ENCODE assay signal across 12 cellular contexts in the genomic region with DNA sequence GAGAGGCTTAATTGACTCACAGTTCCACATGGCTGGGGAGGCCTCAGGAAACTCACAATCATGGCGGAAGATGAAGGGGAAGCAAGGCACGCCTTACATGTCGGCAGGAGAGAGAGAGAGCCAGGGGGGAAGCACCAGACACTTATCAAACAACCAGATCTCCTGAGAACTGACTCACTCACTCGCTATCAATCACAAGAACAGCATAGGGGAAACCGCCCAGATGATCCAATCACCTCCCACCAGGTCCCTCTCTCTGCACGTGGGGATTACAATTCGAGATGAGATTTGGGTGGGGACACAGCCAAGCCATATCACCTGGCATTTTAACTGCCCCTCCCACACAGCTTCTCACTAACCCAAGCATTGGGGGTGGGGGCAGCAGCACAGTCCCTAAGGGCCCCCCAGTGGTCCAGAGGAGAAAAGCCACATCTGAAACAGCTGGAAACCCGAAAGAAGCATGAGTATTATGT.
DNase-seq lines count a peak whose midpoint lies in the region; ATAC-seq and TF ChIP-seq lines count a peak whose summit lies in the region.
"Had no signal": no experiment of that assay in that cellular context is flagged by ENCODE, and none has a peak within 500 bp of the region (broad histone marks: within the 10 kb centered on the region; RNA-seq: fewer than 3 reads in every experiment).

No MANE protein-coding gene starts in this region.

- H3K36me3 Mint-ChIP-seq in chondrocyte (ENCODE audit: low read depth): no peaks in the 10 kb centered on the region
- no peaks in the 10 kb centered on the region for H3K36me3 Mint-ChIP-seq in stimulated activated effector memory CD8-positive, alpha-beta T cell treated with anti-CD3 and anti-CD28 coated beads, Interleukin-12 subunit alpha, Interleukin-12 subunit beta, amount 100 ng/mL, for 72 hours
- H3K36me3 Mint-ChIP-seq in CD8-positive, alpha-beta T cell: no peaks in the 10 kb centered on the region
- H3K36me3 Mint-ChIP-seq: naive B cell had no signal

- no peaks in the 10 kb centered on the region for H3K27me3 ChIP-seq in PC-9 (ENCODE audit: insufficient read depth, low read depth)
- H3K27me3 ChIP-seq in CD8-positive, alpha-beta T cell (ENCODE audit: insufficient read depth, low read length): no peaks in the 10 kb centered on the region
- no peaks in the 10 kb centered on the region for H3K27me3 ChIP-seq in lower lobe of right lung (ENCODE audit: low read depth)
- H3K27me3 ChIP-seq: ascending aorta had no signal

- no peak overlapping the region for H2AFZ ChIP-seq in PC-9

- peaks cover 17% of the 10 kb centered on the region for H3K27me3 Mint-ChIP-seq in chondrocyte (ENCODE audit: low read depth)
- H3K27me3 Mint-ChIP-seq in CD8-positive, alpha-beta T cell (ENCODE audit: low read depth): peaks cover 7% of the 10 kb centered on the region

- no peaks in the 10 kb centered on the region for H3K9me2 ChIP-seq in PC-9 (ENCODE audit: insufficient read depth)

- H3K27ac Mint-ChIP-seq in chondrocyte (ENCODE audit: unreplicated experiment): no peak overlapping the region
- no peak overlapping the region for H3K27ac Mint-ChIP-seq in stimulated activated effector memory CD8-positive, alpha-beta T cell treated with anti-CD3 and anti-CD28 coated beads, Interleukin-12 subunit alpha, Interleukin-12 subunit beta, amount 100 ng/mL, for 72 hours
- no peak overlapping the region for H3K27ac Mint-ChIP-seq in CD8-positive, alpha-beta T cell

- BruUV-seq in PC-9 (replicated peaks; lab: Mats Ljungman, UMichigan): no TSS peak

- DNase-seq in activated T-cell treated with anti-CD3 and anti-CD28 coated beads for 24 hours (ENCODE audit: low read depth): peak; percentile 17
- DNase-seq in activated T-cell treated with anti-CD3 and anti-CD28 coated beads for 4 hours: no peak
- peak; percentile 60 to 76 for DNase-seq in PC-9
- DNase-seq in chondrocyte (ENCODE audit: low spot score): no peak
- DNase-seq in stimulated activated effector memory CD8-positive, alpha-beta T cell treated with anti-CD3 and anti-CD28 coated beads, Interleukin-12 subunit alpha, Interleukin-12 subunit beta, amount 100 ng/mL, for 72 hours (ENCODE audit: low spot score in 2 of 2): no peak
- DNase-seq in CD8-positive, alpha-beta T cell: no peak
- DNase-seq in lower lobe of right lung: no peak
- no peak for DNase-seq in NCI-H2081 (lab: John Stamatoyannopoulos, UW)
- DNase-seq: head of caudate nucleus, naive B cell, NCI-H1092 had no signal

- H3K4me1 ChIP-seq in PC-9 (replicated peaks; ENCODE audit: insufficient read depth) (peaks cover 33% of the 10 kb centered on the region), lower lobe of right lung (no peaks in the 10 kb centered on the region)
- H3K4me1 ChIP-seq in CD8-positive, alpha-beta T cell (ENCODE audit: insufficient read depth, low read length): no peaks in the 10 kb centered on the region
- H3K4me1 ChIP-seq: ascending aorta had no signal

- H3K27ac ChIP-seq in PC-9 (no peak overlapping the region), lower lobe of right lung (no peak overlapping the region)
- no peak overlapping the region for H3K27ac ChIP-seq in CD8-positive, alpha-beta T cell (ENCODE audit: low read depth, low read length)
- H3K27ac ChIP-seq: ascending aorta had no signal

- intact Hi-C loops in PC-9 (cut with micrococcal nuclease; ENCODE audit: unreplicated experiment) (loop anchor here (5.0 kb wide), 1 partner anchor 44 kb away; no protein-coding TSS in a partner anchor), lower lobe of right lung (cut with DNase I) (no loop called here)
- intact Hi-C loops in CD8-positive, alpha-beta T cell (cut with DNase I, micrococcal nuclease): no loop called here

- H3K4me3 Mint-ChIP-seq in chondrocyte (ENCODE audit: unreplicated experiment): no peak overlapping the region
- no peak overlapping the region for H3K4me3 Mint-ChIP-seq in stimulated activated effector memory CD8-positive, alpha-beta T cell treated with anti-CD3 and anti-CD28 coated beads, Interleukin-12 subunit alpha, Interleukin-12 subunit beta, amount 100 ng/mL, for 72 hours
- H3K4me3 Mint-ChIP-seq in CD8-positive, alpha-beta T cell: no peak overlapping the region

- H4K20me1 ChIP-seq in PC-9 (ENCODE audit: insufficient read depth): no peaks in the 10 kb centered on the region

- H3K4me1 Mint-ChIP-seq in chondrocyte (ENCODE audit: low read depth): no peaks in the 10 kb centered on the region
- H3K4me1 Mint-ChIP-seq in stimulated activated effector memory CD8-positive, alpha-beta T cell treated with anti-CD3 and anti-CD28 coated beads, Interleukin-12 subunit alpha, Interleukin-12 subunit beta, amount 100 ng/mL, for 72 hours: peaks cover 12% of the 10 kb centered on the region
- H3K4me1 Mint-ChIP-seq in CD8-positive, alpha-beta T cell (ENCODE audit: low read depth): peaks cover 4% of the 10 kb centered on the region

- peaks cover 18% of the 10 kb centered on the region; the same call in 1 of the 2 replicates for H3F3A ChIP-seq in PC-9 (ENCODE audit: insufficient read depth, low read depth)

- POLR2A ChIA-PET in PC-9 (lab: Charles Lee; ENCODE audit: unreplicated experiment): no interaction called here
- POLR2A ChIA-PET in CD8-positive, alpha-beta T cell (lab: Charles Lee): no interaction called here

- 0 out of 2 replicates have a peak, but pooled peaks have one; percentile 26 for TF ChIP-seq CTCF in PC-9 (conservative IDR thresholded peaks at IDR 0.05)
- TF ChIP-seq CTCF in chondrocyte (IDR thresholded peaks at IDR 0.05): peak; percentile 32
- no peak for TF ChIP-seq CTCF in CD8-positive, alpha-beta T cell (IDR thresholded peaks at IDR 0.05)
- no peak for TF ChIP-seq CTCF in lower lobe of right lung (IDR thresholded peaks at IDR 0.05)

- H3K9me3 ChIP-seq in PC-9 (ENCODE audit: insufficient read depth, low read depth) (no peaks in the 10 kb centered on the region), lower lobe of right lung (no peaks in the 10 kb centered on the region)
- H3K9me3 ChIP-seq in CD8-positive, alpha-beta T cell (ENCODE audit: low read length): no peaks in the 10 kb centered on the region
- H3K9me3 ChIP-seq: ascending aorta had no signal

- CTCF ChIA-PET in PC-9 (lab: Charles Lee): no interaction called here
- CTCF ChIA-PET in CD8-positive, alpha-beta T cell (lab: Charles Lee): no interaction called here

- no peaks in the 10 kb centered on the region for H3K79me2 ChIP-seq in PC-9 (ENCODE audit: low read depth)

- H3K4me3 ChIP-seq in PC-9 (no peak overlapping the region), lower lobe of right lung (no peak overlapping the region)
- no peak overlapping the region for H3K4me3 ChIP-seq in CD8-positive, alpha-beta T cell (ENCODE audit: low read depth, low read length)
- H3K4me3 ChIP-seq: ascending aorta had no signal

- H3K36me3 ChIP-seq in PC-9 (ENCODE audit: low read depth): no peaks in the 10 kb centered on the region
- no peaks in the 10 kb centered on the region for H3K36me3 ChIP-seq in CD8-positive, alpha-beta T cell (ENCODE audit: insufficient read depth, low read length)
- no peaks in the 10 kb centered on the region for H3K36me3 ChIP-seq in lower lobe of right lung
- H3K36me3 ChIP-seq: ascending aorta had no signal

- ATAC-seq in stimulated activated effector memory CD8-positive, alpha-beta T cell treated with anti-CD3 and anti-CD28 coated beads, Interleukin-12 subunit alpha, Interleukin-12 subunit beta, amount 100 ng/mL, for 72 hours: peak; percentile 78
- ATAC-seq in CD8-positive, alpha-beta T cell: no peak
- no peak for ATAC-seq in lower lobe of right lung

- peak overlapping the region; percentile 34 for H3K4me2 ChIP-seq in PC-9

- H3K9me3 Mint-ChIP-seq in chondrocyte (ENCODE audit: low read depth): no peaks in the 10 kb centered on the region
- no peaks in the 10 kb centered on the region for H3K9me3 Mint-ChIP-seq in stimulated activated effector memory CD8-positive, alpha-beta T cell treated with anti-CD3 and anti-CD28 coated beads, Interleukin-12 subunit alpha, Interleukin-12 subunit beta, amount 100 ng/mL, for 72 hours
- no peaks in the 10 kb centered on the region for H3K9me3 Mint-ChIP-seq in CD8-positive, alpha-beta T cell

Comparison
In these comparisons a context has a peak if more than half of its experiments do, and no peak if none do; other contexts are left out.
1. DNase-seq: peak in activated T-cell treated with anti-CD3 and anti-CD28 coated beads for 24 hours (single experiment) and PC-9 (2 of 2); none in activated T-cell treated with anti-CD3 and anti-CD28 coated beads for 4 hours (single experiment), chondrocyte (single experiment), stimulated activated effector memory CD8-positive, alpha-beta T cell treated with anti-CD3 and anti-CD28 coated beads, Interleukin-12 subunit alpha, Interleukin-12 subunit beta, amount 100 ng/mL, for 72 hours (0 of 2), CD8-positive, alpha-beta T cell (0 of 7), lower lobe of right lung (single experiment) and NCI-H2081 (0 of 2).
2. CTCF ChIP-seq: peak in PC-9 (single experiment) and chondrocyte (single experiment); none in CD8-positive, alpha-beta T cell (single experiment) and lower lobe of right lung (single experiment).